ENCODE assay signal across 12 cellular contexts in the genomic region with DNA sequence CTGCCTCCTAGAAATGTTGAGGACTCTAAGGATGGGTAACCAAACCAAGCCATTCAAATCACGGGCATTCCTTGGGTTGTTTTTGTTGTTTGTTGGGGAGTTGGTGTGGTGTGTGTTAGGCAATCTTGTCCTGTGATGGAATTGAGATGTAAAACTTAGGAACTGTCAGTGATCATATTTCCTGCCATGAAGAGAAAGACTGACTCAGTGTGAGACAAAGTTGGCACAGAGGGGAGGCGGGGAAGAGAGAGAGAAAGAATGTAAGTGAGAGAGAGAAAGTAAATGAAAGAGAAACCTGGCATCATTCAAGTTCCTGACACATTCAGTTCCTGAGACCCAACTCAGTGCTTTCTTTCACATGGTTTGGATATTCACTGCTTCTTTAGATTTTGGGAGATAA. TPM values are rescaled to one million over a fixed set of nuclear protein-coding genes. Genes with fewer than 3 reads are reported as not detected.
DNase-seq lines count a peak whose midpoint lies in the region; ATAC-seq, FAIRE-seq and TF ChIP-seq lines count a peak whose summit lies in the region.
"Had no signal": no experiment of that assay in that cellular context is flagged by ENCODE, and none has a peak within 500 bp of the region (broad histone marks: within the 10 kb centered on the region; RNA-seq: fewer than 3 reads in every experiment).

No MANE protein-coding gene starts in this region.

- H3K27me3 ChIP-seq in keratinocyte (ENCODE audit: control insufficient read depth, extremely low read depth, insufficient read depth, low read length), result no peaks in the 10 kb centered on the region
- H3K27me3 ChIP-seq in right cardiac atrium (ENCODE audit: control insufficient read depth, insufficient read depth), result no peaks in the 10 kb centered on the region

- no peak overlapping the region for H3K27ac Mint-ChIP-seq in activated T-cell treated with anti-CD3 and anti-CD28 coated beads, Interleukin-2, amount 50 U/mL, for 72 hours
- H3K27ac Mint-ChIP-seq: CD4-positive, alpha-beta memory T cell; stimulated activated memory B cell treated with anti-CD40 and anti-IgM and Interleukin-4, amounts not matched to agents 10 μg/mL and 1 μg/mL and 100 μg/mL, for 72 hours had no signal

- H3K4me2 ChIP-seq in keratinocyte (ENCODE audit: control insufficient read depth, extremely low read depth, insufficient read depth, low read depth, low read length), result peak overlapping the region; percentile 40

- H3K9ac ChIP-seq in keratinocyte (ENCODE audit: control insufficient read depth, extremely low read depth, insufficient read depth, low read length), result no peak overlapping the region

- no peak overlapping the region for H3K4me3 ChIP-seq in keratinocyte (ENCODE audit: control insufficient read depth in 2 of 3, extremely low read depth in 1 of 3, insufficient read depth in 2 of 3, low read depth in 1 of 3, low read length in 3 of 3)
- H3K4me3 ChIP-seq in right cardiac atrium (ENCODE audit: low read length), result no peak overlapping the region

- H3K27ac ChIP-seq in keratinocyte (ENCODE audit: control insufficient read depth, insufficient read depth, low read length) (no peak overlapping the region), right cardiac atrium (ENCODE audit: low read length) (no peak overlapping the region), RWPE1 (no peak overlapping the region)

- H3K36me3 Mint-ChIP-seq in activated T-cell treated with anti-CD3 and anti-CD28 coated beads, Interleukin-2, amount 50 U/mL, for 72 hours (ENCODE audit: insufficient read depth in 2 of 2), result no peaks in the 10 kb centered on the region

- DNase-seq in EH (ENCODE audit: low read depth) (peak; percentile 83), HCEC 1CT (peak; percentile 66), keratinocyte (ENCODE audit: low read depth, low spot score) (no peak), right cardiac atrium (no peak), RWPE1 (ENCODE audit: low spot score) (no peak), AML-193 (lab: John Stamatoyannopoulos, UW) (no peak)
- DNase-seq in activated T-cell treated with anti-CD3 and anti-CD28 coated beads, Interleukin-2, amount 50 U/mL, for 72 hours, result no peak
- DNase-seq: CD4-positive, alpha-beta memory T cell had no signal

- dilution Hi-C loops in keratinocyte (cut with MboI; ENCODE audit: extremely low pct_ligation_motif_present, low sequenced_read_pairs), result no loop called here

- POLR2A ChIA-PET in RWPE1 (lab: Yijun Ruan, JAX; ENCODE audit: low non-redundant PET), result no interaction called here

- no peaks in the 10 kb centered on the region for H4K20me1 ChIP-seq in keratinocyte (ENCODE audit: control insufficient read depth, extremely low read depth, insufficient read depth, low read length)

- H3K4me1 ChIP-seq in keratinocyte (ENCODE audit: control insufficient read depth, extremely low read depth, insufficient read depth, low read length) (peaks cover 16% of the 10 kb centered on the region), right cardiac atrium (ENCODE audit: control insufficient read depth, insufficient read depth, low read length) (no peaks in the 10 kb centered on the region)

- peaks cover 12% of the 10 kb centered on the region for H3K4me1 Mint-ChIP-seq in activated T-cell treated with anti-CD3 and anti-CD28 coated beads, Interleukin-2, amount 50 U/mL, for 72 hours (ENCODE audit: low read depth)
- H3K4me1 Mint-ChIP-seq: CD4-positive, alpha-beta memory T cell; stimulated activated memory B cell treated with anti-CD40 and anti-IgM and Interleukin-4, amounts not matched to agents 10 μg/mL and 1 μg/mL and 100 μg/mL, for 72 hours had no signal

- TF ChIP-seq CTCF in keratinocyte (optimal IDR thresholded peaks at IDR 0.05 in 1 of 3, IDR thresholded peaks at IDR 0.05 in 1 of 3, conservative IDR thresholded peaks at IDR 0.05 in 1 of 3; ENCODE audit: extremely low read depth in 1 of 3, insufficient read depth in 2 of 3, low read length in 3 of 3) (no peak), RWPE1 (conservative IDR thresholded peaks at IDR 0.05; ENCODE audit: low read depth) (no peak)

- no peaks in the 10 kb centered on the region for H3K9me3 ChIP-seq in keratinocyte (ENCODE audit: control insufficient read depth, low read depth, low read length)
- no peaks in the 10 kb centered on the region for H3K9me3 ChIP-seq in right cardiac atrium (ENCODE audit: control insufficient read depth, low read length)

- intact Hi-C loops in right cardiac atrium (cut with DNase I), result no loop called here

- ATAC-seq in activated T-cell treated with anti-CD3 and anti-CD28 coated beads, Interleukin-2, amount 50 U/mL, for 72 hours (replicated peaks in 1 of 2), result peak; percentile 44 to 77
- ATAC-seq in right cardiac atrium (no peak), HG02938 (IDR thresholded peaks at IDR 0.05; ENCODE audit: unreplicated experiment) (no peak)
- ATAC-seq: Right ventricle myocardium inferior; stimulated activated memory B cell treated with anti-CD40 and anti-IgM and Interleukin-4, amounts not matched to agents 10 μg/mL and 1 μg/mL and 100 μg/mL, for 72 hours had no signal

- CTCF ChIA-PET in RWPE1 (lab: Yijun Ruan, JAX), result no interaction called here

- no peaks in the 10 kb centered on the region for H3K9me3 Mint-ChIP-seq in activated T-cell treated with anti-CD3 and anti-CD28 coated beads, Interleukin-2, amount 50 U/mL, for 72 hours
- H3K9me3 Mint-ChIP-seq: CD4-positive, alpha-beta memory T cell; stimulated activated memory B cell treated with anti-CD40 and anti-IgM and Interleukin-4, amounts not matched to agents 10 μg/mL and 1 μg/mL and 100 μg/mL, for 72 hours had no signal

- no peaks in the 10 kb centered on the region for H3K36me3 ChIP-seq in keratinocyte (ENCODE audit: control insufficient read depth in 2 of 2, extremely low read depth in 1 of 2, insufficient read depth in 2 of 2, low read length in 2 of 2)

- H3K9me1 ChIP-seq in keratinocyte (ENCODE audit: control insufficient read depth, extremely low read depth, insufficient read depth, low read length), result no peaks in the 10 kb centered on the region

- H3K79me2 ChIP-seq in keratinocyte (ENCODE audit: control insufficient read depth, insufficient read depth, low read length), result no peaks in the 10 kb centered on the region

- no peak overlapping the region for H3K4me3 Mint-ChIP-seq in activated T-cell treated with anti-CD3 and anti-CD28 coated beads, Interleukin-2, amount 50 U/mL, for 72 hours
- H3K4me3 Mint-ChIP-seq: CD4-positive, alpha-beta memory T cell; stimulated activated memory B cell treated with anti-CD40 and anti-IgM and Interleukin-4, amounts not matched to agents 10 μg/mL and 1 μg/mL and 100 μg/mL, for 72 hours had no signal

- no peaks in the 10 kb centered on the region for H3K27me3 Mint-ChIP-seq in activated T-cell treated with anti-CD3 and anti-CD28 coated beads, Interleukin-2, amount 50 U/mL, for 72 hours (ENCODE audit: low read depth)
- H3K27me3 Mint-ChIP-seq: CD4-positive, alpha-beta memory T cell; stimulated activated memory B cell treated with anti-CD40 and anti-IgM and Interleukin-4, amounts not matched to agents 10 μg/mL and 1 μg/mL and 100 μg/mL, for 72 hours had no signal

- FAIRE-seq in keratinocyte (lab: Jason Lieb, UNC), result peak; percentile 43
- FAIRE-seq: frontal cortex had no signal

- H2AFZ ChIP-seq in keratinocyte (ENCODE audit: control insufficient read depth, low read length), result peak overlapping the region; percentile 47

- WGBS in right cardiac atrium, result 83% methylated on average over 2 of the region's 2 CpGs

RNA-seq across cellular contexts. Expression of gene FBXO30, which starts 21.6 kb away (rescaled TPM):
- 1 to 10 TPM; 4.9 to 5.0 TPM for total RNA-seq in activated T-cell treated with anti-CD3 and anti-CD28 coated beads, Interleukin-2, amount 50 U/mL, for 72 hours
- 3.9 to 6.4 TPM (median 4.3 TPM) in 3 replicates for polyA plus RNA-seq in keratinocyte
- polyA plus RNA-seq in keratinocyte (2011; ENCODE audit: low read depth), result 3.4 TPM
- polyA plus RNA-seq in keratinocyte (2011; cell fraction: cytosol; rRNA removed), result 2.1 and 4.5 TPM in 2 replicates
- 5.0 and 7.3 TPM in 2 replicates for polyA plus RNA-seq in keratinocyte (2011; cell fraction: nucleus; rRNA removed)
- polyA plus RNA-seq in keratinocyte (2012; ENCODE audit: low replicate concordance), result 3.8 and 5.3 TPM in 2 replicates
- polyA minus RNA-seq in keratinocyte, result 1.4 to 10.1 TPM (median 5.1 TPM) in 3 replicates
- 3.6 TPM for polyA minus RNA-seq in keratinocyte (2011; cell fraction: cytosol; rRNA and poly(A)+ RNA removed)
- 5.1 and 10.3 TPM in 2 replicates for polyA minus RNA-seq in keratinocyte (2011; cell fraction: nucleus; rRNA and poly(A)+ RNA removed)
- 10 to 100 TPM; 12.7 to 14.0 (median 13.4) TPM for total RNA-seq in right cardiac atrium
- 6.7 TPM for polyA plus RNA-seq in right cardiac atrium

Comparison
In these comparisons a context has a peak if more than half of its experiments do, and no peak if none do; other contexts are left out.
1. DNase-seq: peak in EH (single experiment) and HCEC 1CT (single experiment); none in activated T-cell treated with anti-CD3 and anti-CD28 coated beads, Interleukin-2, amount 50 U/mL, for 72 hours (0 of 2), keratinocyte (single experiment), right cardiac atrium (0 of 3), RWPE1 (single experiment) and AML-193 (0 of 2).
2. ATAC-seq: peak in activated T-cell treated with anti-CD3 and anti-CD28 coated beads, Interleukin-2, amount 50 U/mL, for 72 hours (2 of 2); none in right cardiac atrium (0 of 2) and HG02938 (single experiment).